ENCODE assay signal across 22 cellular contexts in genomic region chr17:8350339-8350738, GRCh38.
A peak's percentile ranks its signal among the peaks of the same experiment; 100 is the strongest.
DNase-seq lines count a peak whose midpoint lies in the region.
"Had no signal": no experiment of that assay in that cellular context is flagged by ENCODE, and none has a peak within 500 bp of the region (broad histone marks: within the 10 kb centered on the region; RNA-seq: fewer than 3 reads in every experiment).

No MANE protein-coding gene starts in this region.

- DNase-seq in NCI-H69 (lab: John Stamatoyannopoulos, UW), result peak; percentile 42
- DNase-seq in activated CD8-positive, alpha-beta memory T cell treated with anti-CD3 and anti-CD28 coated beads for 24 hours, result no peak
- DNase-seq: 8988T; ACHN; AML-193; BE2C; C1 segment of cervical spinal cord; Caco-2; Calu3; CD4-positive, alpha-beta memory T cell; CD4-positive, alpha-beta T cell; CD4-positive, CD25-positive, alpha-beta regulatory T cell; CD8-positive, alpha-beta memory T cell; CD8-positive, alpha-beta T cell; COR-L47; DMS 273 treated with DMSO at 0.1 percent for 48 hours; DMS153; DMS53; DMS79; DMS79 treated with DMSO at 0.1 percent for 48 hours; DND-41; EL had no signal
